In the genomic region with DNA sequence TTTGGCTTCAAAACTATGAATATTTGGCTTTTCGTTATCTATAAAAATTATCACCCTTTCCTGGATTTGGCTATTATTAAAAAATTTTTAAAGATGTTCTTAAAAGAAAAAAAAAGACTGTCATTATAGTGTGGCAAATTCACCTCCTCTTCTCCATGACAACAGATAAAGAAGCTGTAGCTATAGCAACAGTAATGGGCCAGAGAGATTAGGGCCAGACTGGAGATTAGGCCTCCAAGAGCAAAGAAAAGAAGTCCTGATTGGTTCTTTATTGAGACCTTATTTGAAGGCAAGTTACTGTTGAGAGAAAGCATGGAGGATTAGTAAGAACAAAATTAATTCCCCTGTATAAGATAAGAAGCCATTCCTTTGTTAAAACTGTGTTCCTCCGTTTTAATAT, we compare ENCODE assay signal across 24 cellular contexts.
DNase-seq lines count a peak whose midpoint lies in the region; ATAC-seq and TF ChIP-seq lines count a peak whose summit lies in the region.
"Had no signal": no experiment of that assay in that cellular context is flagged by ENCODE, and none has a peak within 500 bp of the region (broad histone marks: within the 10 kb centered on the region; RNA-seq: fewer than 3 reads in every experiment).

No MANE protein-coding gene starts in this region.

- no peaks in the 10 kb centered on the region for H3K36me3 ChIP-seq in H7 (replicated peaks; ENCODE audit: control insufficient read depth, insufficient read depth, low read length)
- H3K36me3 ChIP-seq in neural progenitor cell = no peaks in the 10 kb centered on the region
- H3K36me3 ChIP-seq: HAP-1 had no signal

- DNase-seq in H7 (peak; percentile 3), NCI-H69 (lab: John Stamatoyannopoulos, UW) (peak; percentile 34), neural progenitor cell (ENCODE audit: low spot score) (peak; percentile 67)
- no peak for DNase-seq in stimulated activated CD4-positive, alpha-beta T cell treated with anti-CD3 and anti-CD28 coated beads, Interleukin-1b, Interleukin-23, amount 100 ng/mL, for 48 hours
- no peak for DNase-seq in activated CD4-positive, alpha-beta T cell treated with anti-CD3 and anti-CD28 coated beads, Interleukin-2, amount 10 ng/mL, durations not matched to agents 7 days and 5 days
- DNase-seq: C1 segment of cervical spinal cord; CD4-positive, alpha-beta memory T cell; COR-L47; DMS79; EL; GDM1; GM23248; HFFc6; IMR-90; MM.1S; NCI-H2029; NCI-H2227 treated with DMSO at 0.1 percent for 48 hours; SIG-M5 had no signal

- no peak overlapping the region for H2AFZ ChIP-seq in neural progenitor cell (replicated peaks)
- H2AFZ ChIP-seq: GM23248 had no signal

- H3K4me3 ChIP-seq in H7 (ENCODE audit: insufficient read depth, low read depth, low read length) (no peak overlapping the region), neural progenitor cell (no peak overlapping the region)
- H3K4me3 ChIP-seq: GM12878, GM23248, HAP-1, SK-N-MC had no signal

- H3K27ac ChIP-seq in neural progenitor cell = no peak overlapping the region
- H3K27ac ChIP-seq: GM23248, KMS-11, SK-N-MC had no signal

- no peak for ATAC-seq in HG03354 (IDR thresholded peaks at IDR 0.05; ENCODE audit: poor library complexity, severe bottlenecking, unreplicated experiment)
- ATAC-seq: GM12878 had no signal

- H3K4me2 ChIP-seq in neural progenitor cell = peak overlapping the region; percentile 37
- H3K4me2 ChIP-seq: KMS-11 had no signal

- H3K4me1 ChIP-seq in neural progenitor cell = peaks cover 14% of the 10 kb centered on the region
- H3K4me1 ChIP-seq: HAP-1 had no signal

- H3K4me1 Mint-ChIP-seq in brain = peaks cover 40% of the 10 kb centered on the region
- peaks cover 30% of the 10 kb centered on the region for H3K4me1 Mint-ChIP-seq in neural progenitor cell
- H3K4me1 Mint-ChIP-seq in activated CD4-positive, alpha-beta T cell treated with anti-CD3 and anti-CD28 coated beads, Interleukin-2, amount 10 ng/mL, durations not matched to agents 7 days and 5 days = no peaks in the 10 kb centered on the region
- H3K4me1 Mint-ChIP-seq: CD4-positive, alpha-beta memory T cell had no signal

- H3K36me3 Mint-ChIP-seq in brain = no peaks in the 10 kb centered on the region
- H3K36me3 Mint-ChIP-seq in neural progenitor cell = peaks cover 2% of the 10 kb centered on the region
- no peaks in the 10 kb centered on the region for H3K36me3 Mint-ChIP-seq in activated CD4-positive, alpha-beta T cell treated with anti-CD3 and anti-CD28 coated beads, Interleukin-2, amount 10 ng/mL, durations not matched to agents 7 days and 5 days (ENCODE audit: low read depth)
- H3K36me3 Mint-ChIP-seq: CD4-positive, alpha-beta memory T cell had no signal

- POLR2A ChIA-PET in activated CD4-positive, alpha-beta T cell treated with anti-CD3 and anti-CD28 coated beads, Interleukin-2, amount 10 ng/mL, durations not matched to agents 7 days and 5 days (lab: Charles Lee) = no interaction called here

- TF ChIP-seq CTCF in brain (conservative IDR thresholded peaks at IDR 0.05) (no peak), neural progenitor cell (IDR thresholded peaks at IDR 0.05) (no peak)

- no peaks in the 10 kb centered on the region for H3K9me3 ChIP-seq in neural progenitor cell (ENCODE audit: low read depth)
- H3K9me3 ChIP-seq: HAP-1 had no signal

- H3K79me2 ChIP-seq in neural progenitor cell (ENCODE audit: low read depth) = no peaks in the 10 kb centered on the region

- H3K27ac Mint-ChIP-seq in brain = peak overlapping the region in 3 of 5 experiments; percentile 39 to 86 (median 75)
- no peak overlapping the region for H3K27ac Mint-ChIP-seq in neural progenitor cell
- H3K27ac Mint-ChIP-seq in activated CD4-positive, alpha-beta T cell treated with anti-CD3 and anti-CD28 coated beads, Interleukin-2, amount 10 ng/mL, durations not matched to agents 7 days and 5 days = no peak overlapping the region
- H3K27ac Mint-ChIP-seq: CD4-positive, alpha-beta memory T cell; HFFc6 had no signal

- no peak overlapping the region for H3K9ac ChIP-seq in neural progenitor cell
- H3K9ac ChIP-seq: GM23248, KMS-11 had no signal

- CTCF ChIA-PET in activated CD4-positive, alpha-beta T cell treated with anti-CD3 and anti-CD28 coated beads, Interleukin-2, amount 10 ng/mL, durations not matched to agents 7 days and 5 days (lab: Charles Lee) = no interaction called here

- H3K9me3 Mint-ChIP-seq in brain (no peaks in the 10 kb centered on the region), neural progenitor cell (no peaks in the 10 kb centered on the region)
- H3K9me3 Mint-ChIP-seq in activated CD4-positive, alpha-beta T cell treated with anti-CD3 and anti-CD28 coated beads, Interleukin-2, amount 10 ng/mL, durations not matched to agents 7 days and 5 days = no peaks in the 10 kb centered on the region

- no peaks in the 10 kb centered on the region for H3K27me3 ChIP-seq in H7 (ENCODE audit: control insufficient read depth, insufficient read depth, low read length)
- H3K27me3 ChIP-seq in neural progenitor cell = no peaks in the 10 kb centered on the region

- no peaks in the 10 kb centered on the region for H4K20me1 ChIP-seq in neural progenitor cell (ENCODE audit: low read depth)

- peaks cover 4% of the 10 kb centered on the region for H3F3A ChIP-seq in neural progenitor cell (ENCODE audit: low read depth)

- H3K27me3 Mint-ChIP-seq in brain = no peaks in the 10 kb centered on the region
- peaks cover 7% of the 10 kb centered on the region for H3K27me3 Mint-ChIP-seq in neural progenitor cell (ENCODE audit: insufficient read depth, low read depth)
- H3K27me3 Mint-ChIP-seq in activated CD4-positive, alpha-beta T cell treated with anti-CD3 and anti-CD28 coated beads, Interleukin-2, amount 10 ng/mL, durations not matched to agents 7 days and 5 days = no peaks in the 10 kb centered on the region
- H3K27me3 Mint-ChIP-seq: CD4-positive, alpha-beta memory T cell had no signal

- peak overlapping the region in 1 of 5 experiments; percentile 21 for H3K4me3 Mint-ChIP-seq in brain
- no peak overlapping the region for H3K4me3 Mint-ChIP-seq in neural progenitor cell
- no peak overlapping the region for H3K4me3 Mint-ChIP-seq in activated CD4-positive, alpha-beta T cell treated with anti-CD3 and anti-CD28 coated beads, Interleukin-2, amount 10 ng/mL, durations not matched to agents 7 days and 5 days
- H3K4me3 Mint-ChIP-seq: CD4-positive, alpha-beta memory T cell; HFFc6 had no signal

Comparison
In these comparisons a context has a peak if more than half of its experiments do, and no peak if none do; other contexts are left out.
1. DNase-seq: peak in H7 (single experiment), NCI-H69 (single experiment) and neural progenitor cell (single experiment); none in stimulated activated CD4-positive, alpha-beta T cell treated with anti-CD3 and anti-CD28 coated beads, Interleukin-1b, Interleukin-23, amount 100 ng/mL, for 48 hours (single experiment) and activated CD4-positive, alpha-beta T cell treated with anti-CD3 and anti-CD28 coated beads, Interleukin-2, amount 10 ng/mL, durations not matched to agents 7 days and 5 days (single experiment).
2. H3K27ac Mint-ChIP-seq: peak in brain (3 of 5); none in neural progenitor cell (single experiment) and activated CD4-positive, alpha-beta T cell treated with anti-CD3 and anti-CD28 coated beads, Interleukin-2, amount 10 ng/mL, durations not matched to agents 7 days and 5 days (single experiment).